8 cellular contexts compared by ENCODE assay signal in genomic region chr12:4270016-4270669, GRCh38. TPM values are rescaled to one million over a fixed set of nuclear protein-coding genes. Genes with fewer than 3 reads are reported as not detected.
A peak's percentile ranks its signal among the peaks of the same experiment; 100 is the strongest.
DNase-seq lines count a peak whose midpoint lies in the region; ATAC-seq and TF ChIP-seq lines count a peak whose summit lies in the region.

No MANE protein-coding gene starts in this region.

- peaks cover 20 to 40% of the 10 kb centered on the region in 2 donors for H3K4me1 Mint-ChIP-seq in stimulated activated naive B cell treated with anti-CD40 and anti-IgM and Interleukin-4, amounts not matched to agents 10 μg/mL and 1 μg/mL and 100 μg/mL, for 72 hours

- H3K9me3 ChIP-seq in Loucy (ENCODE audit: insufficient read depth, low read depth, low read length) (no peaks in the 10 kb centered on the region), left lung (no peaks in the 10 kb centered on the region)

- H3K36me3 Mint-ChIP-seq in stimulated activated naive B cell treated with anti-CD40 and anti-IgM and Interleukin-4, amounts not matched to agents 10 μg/mL and 1 μg/mL and 100 μg/mL, for 72 hours: peaks cover 0 to 8% of the 10 kb centered on the region in 2 donors

- no peaks in the 10 kb centered on the region for H3K9me3 Mint-ChIP-seq in stimulated activated naive B cell treated with anti-CD40 and anti-IgM and Interleukin-4, amounts not matched to agents 10 μg/mL and 1 μg/mL and 100 μg/mL, for 72 hours

- H3K27ac ChIP-seq in left lung: peak overlapping the region; percentile 84 to 87

- peak overlapping the region; percentile 84 for H3K9ac ChIP-seq in Loucy (ENCODE audit: low read depth, low read length, poor library complexity, severe bottlenecking)

- H4K20me1 ChIP-seq in Loucy (ENCODE audit: insufficient read depth, low read length, poor library complexity, severe bottlenecking): no peaks in the 10 kb centered on the region

- TF ChIP-seq CTCF in Loucy (conservative IDR thresholded peaks at IDR 0.05; ENCODE audit: low read length): no peak
- TF ChIP-seq CTCF in left lung (IDR thresholded peaks at IDR 0.05): no peak

- H3K4me1 ChIP-seq in Loucy (ENCODE audit: insufficient read depth, low read length, poor library complexity, severe bottlenecking) (peaks cover 34% of the 10 kb centered on the region), left lung (peaks cover 23 to 64% of the 10 kb centered on the region in 2 donors)

- H3K27me3 ChIP-seq in Loucy (ENCODE audit: insufficient read depth, low read length, poor library complexity, severe bottlenecking) (peaks cover 86% of the 10 kb centered on the region), left lung (peaks cover 20 to 90% of the 10 kb centered on the region in 2 donors)

- intact Hi-C loops in left lung (cut with DNase I): loop anchor here in 1 of 2 donors (10.0 kb wide), 1 partner anchor 385 kb away; no protein-coding TSS in a partner anchor

- H3K9me2 ChIP-seq in Loucy (replicated peaks; ENCODE audit: low read depth, low read length): no peaks in the 10 kb centered on the region

- H3K4me3 Mint-ChIP-seq in stimulated activated naive B cell treated with anti-CD40 and anti-IgM and Interleukin-4, amounts not matched to agents 10 μg/mL and 1 μg/mL and 100 μg/mL, for 72 hours: peak overlapping the region; percentile 93 to 98

- no peaks in the 10 kb centered on the region for H3F3A ChIP-seq in Loucy (ENCODE audit: low read depth)

- peak overlapping the region; percentile 90 for H2AFZ ChIP-seq in Loucy (ENCODE audit: low read length)

- H3K4me2 ChIP-seq in Loucy (ENCODE audit: low read depth, low read length, poor library complexity, severe bottlenecking): peak overlapping the region; percentile 96

- H3K4me3 ChIP-seq in Loucy (ENCODE audit: low read length, poor library complexity, severe bottlenecking): peak overlapping the region; percentile 83
- H3K4me3 ChIP-seq in left lung: peak overlapping the region; percentile 64 to 78

- H3K79me2 ChIP-seq in Loucy (ENCODE audit: insufficient read depth, low read length): no peaks in the 10 kb centered on the region

- H3K36me3 ChIP-seq in Loucy (ENCODE audit: insufficient read depth, low read length) (no peaks in the 10 kb centered on the region), left lung (no peaks in the 10 kb centered on the region)

- ATAC-seq in left lung: no peak
- ATAC-seq in stimulated activated naive B cell treated with anti-CD40 and anti-IgM and Interleukin-4, amounts not matched to agents 10 μg/mL and 1 μg/mL and 100 μg/mL, for 72 hours (replicated peaks): no peak
- ATAC-seq in GM21360 (IDR thresholded peaks at IDR 0.05; ENCODE audit: unreplicated experiment): no peak

- H3K27me3 Mint-ChIP-seq in stimulated activated naive B cell treated with anti-CD40 and anti-IgM and Interleukin-4, amounts not matched to agents 10 μg/mL and 1 μg/mL and 100 μg/mL, for 72 hours: no peaks in the 10 kb centered on the region

- DNase-seq in activated naive CD4-positive, alpha-beta T cell (lab: John Stamatoyannopoulos, UW): peak in 3 of 4 experiments; percentile 31 to 37 (median 35)
- DNase-seq in left lung (peak in 1 of 2 donors; percentile 85), H4 (ENCODE audit: low spot score) (no peak), SIG-M5 (lab: John Stamatoyannopoulos, UW) (no peak), CD1c-positive myeloid dendritic cell (ENCODE audit: extremely low spot score) (no peak)
- peak; percentile 33 for DNase-seq in stimulated activated naive B cell treated with anti-CD40 and anti-IgM and Interleukin-4, amounts not matched to agents 10 μg/mL and 1 μg/mL and 100 μg/mL, for 72 hours

- H3K27ac Mint-ChIP-seq in stimulated activated naive B cell treated with anti-CD40 and anti-IgM and Interleukin-4, amounts not matched to agents 10 μg/mL and 1 μg/mL and 100 μg/mL, for 72 hours: peak overlapping the region; percentile 92

RNA-seq across cellular contexts. Expression of gene CCND2, which starts 3.4 kb away (rescaled TPM):
- 100 to 1,000 TPM; 101 to 203 TPM for total RNA-seq in left lung
- 92.1 and 98.0 TPM in 2 replicates for total RNA-seq in H4 (2014; rRNA removed; shearing (Covaris generic))

RNA-seq across cellular contexts. Expression of gene TIGAR, which starts 50.9 kb away (rescaled TPM):
- total RNA-seq in left lung: 10 to 100 TPM; 19.8 to 21.4 TPM
- total RNA-seq in H4 (2014; rRNA removed; shearing (Covaris generic)): 8.0 and 15.4 TPM in 2 replicates

Comparison
In these comparisons a context has a peak if more than half of its experiments do, and no peak if none do; other contexts are left out.
1. DNase-seq: peak in activated naive CD4-positive, alpha-beta T cell (3 of 4) and stimulated activated naive B cell treated with anti-CD40 and anti-IgM and Interleukin-4, amounts not matched to agents 10 μg/mL and 1 μg/mL and 100 μg/mL, for 72 hours (single experiment); none in H4 (single experiment), SIG-M5 (single experiment) and CD1c-positive myeloid dendritic cell (single experiment).